Comparison of ENCODE assay signal across 11 cellular contexts in genomic region chr6:79396625-79397024, GRCh38.
"Had no signal": no experiment of that assay in that cellular context is flagged by ENCODE, and none has a peak within 500 bp of the region (broad histone marks: within the 10 kb centered on the region; RNA-seq: fewer than 3 reads in every experiment).

No MANE protein-coding gene starts in this region.

- H3K4me2 ChIP-seq: GM23338 had no signal

- H3K9me3 ChIP-seq: HAP-1 had no signal

- DNase-seq: GM23248, GOT3, H7, H9, HCEC 1CT, HFFc6 had no signal

- H3K4me3 ChIP-seq: GM23248, GM23338, HAP-1 had no signal

- FAIRE-seq: H1, H54 had no signal

- H3K36me3 ChIP-seq: HAP-1 had no signal

- H3K4me1 ChIP-seq: HAP-1 had no signal

- ATAC-seq: GM23338, HCT116 had no signal

- H3K27ac ChIP-seq: GM23248 had no signal

- H3K4me1 Mint-ChIP-seq: GM23338, H9 had no signal

- H3K4me3 Mint-ChIP-seq: GM23338, H9, HFFc6 had no signal

- H2AFZ ChIP-seq: GM23248, GM23338 had no signal

- H3K9ac ChIP-seq: GM23248 had no signal

- H3K27ac Mint-ChIP-seq: GM23338, H9, HFFc6 had no signal
